2 cellular contexts compared by ENCODE assay signal in genomic region chr15:42736178-42736792, GRCh38.
TF ChIP-seq lines count a peak whose summit lies in the region.

No MANE protein-coding gene starts in this region.

TF ChIP-seq in HEK293, 187 proteins besides CTCF, POLR2A, EP300 and RAD21 (continued from another document):
- TF ChIP-seq ZNF280C (tag by site-specific recombination; IDR thresholded peaks at IDR 0.05) (no peak), PRDM10 (tag by site-specific recombination; IDR thresholded peaks at IDR 0.05) (no peak), GLIS2 (tag by site-specific recombination; IDR thresholded peaks at IDR 0.05) (0 out of 2 replicates have a peak, but pooled peaks have one; percentile 13), ZBTB17 (tag by site-specific recombination; IDR thresholded peaks at IDR 0.05) (peak; percentile 53; the same call in 1 of the 2 replicates), ZIC2 (tag by site-specific recombination; IDR thresholded peaks at IDR 0.05) (peak; percentile 58)
TF ChIP-seq in HEK293: peak in this region for 4.

TF ChIP-seq in liver, 16 proteins besides CTCF, POLR2A, EP300 and RAD21 (continued from another document):
- TF ChIP-seq HNF4A (conservative IDR thresholded peaks at IDR 0.05): no peak
- no peak for TF ChIP-seq YY1 (IDR thresholded peaks at IDR 0.05)
- no peak for TF ChIP-seq ATF3 (IDR thresholded peaks at IDR 0.05)
- no peak for TF ChIP-seq GABPA (IDR thresholded peaks at IDR 0.05 in 1 of 2, conservative IDR thresholded peaks at IDR 0.05 in 1 of 2)
- TF ChIP-seq MAX (IDR thresholded peaks at IDR 0.05): no peak
- TF ChIP-seq EGR1 (IDR thresholded peaks at IDR 0.05; ENCODE audit: low read depth in 2 of 2): no peak
- no peak for TF ChIP-seq JUND (IDR thresholded peaks at IDR 0.05)
